21 cellular contexts compared by ENCODE assay signal in the genomic region with DNA sequence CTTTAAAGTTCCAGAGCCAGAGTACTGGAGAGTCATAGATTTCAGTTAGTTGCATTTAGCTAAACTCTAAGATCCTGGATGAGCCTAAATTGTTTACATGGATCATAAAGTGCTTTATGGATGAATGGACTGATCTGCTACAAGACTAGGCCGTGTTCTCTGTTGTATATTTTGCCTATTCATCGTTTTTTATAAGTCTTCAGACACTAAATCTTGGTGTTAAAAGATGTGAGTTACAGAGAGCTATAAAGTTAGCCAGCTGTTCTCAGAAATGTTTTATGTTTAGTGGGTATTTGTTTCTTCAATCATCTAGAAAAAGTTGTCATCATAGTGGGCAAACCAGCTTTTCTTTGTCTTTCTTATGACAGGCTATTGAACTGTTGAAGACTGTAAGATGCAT.
"Had no signal": no experiment of that assay in that cellular context is flagged by ENCODE, and none has a peak within 500 bp of the region (broad histone marks: within the 10 kb centered on the region; RNA-seq: fewer than 3 reads in every experiment).

No MANE protein-coding gene starts in this region.

- ATAC-seq: esophagus mucosa; heart left ventricle; left lobe of liver; natural killer cell; pancreas; stimulated activated effector memory CD8-positive, alpha-beta T cell treated with anti-CD3 and anti-CD28 coated beads, Interleukin-12 subunit alpha, Interleukin-12 subunit beta, amount 100 ng/mL, for 72 hours; stimulated activated naive CD8-positive, alpha-beta T cell treated with anti-CD3 and anti-CD28 coated beads, Interleukin-15, Interleukin-2, amounts not matched to agents 100 U/mL and 50 U/mL, for 24 hours had no signal

- H3K9me3 Mint-ChIP-seq: stimulated activated effector memory CD8-positive, alpha-beta T cell treated with anti-CD3 and anti-CD28 coated beads, Interleukin-12 subunit alpha, Interleukin-12 subunit beta, amount 100 ng/mL, for 72 hours had no signal

- H3K4me3 ChIP-seq: heart left ventricle, pancreas, prostate gland, suprapubic skin, tibial artery, upper lobe of left lung, uterus had no signal

- H3K27me3 ChIP-seq: heart left ventricle, pancreas, suprapubic skin, tibial artery, upper lobe of left lung, uterus had no signal

- H3K36me3 Mint-ChIP-seq: stimulated activated effector memory CD8-positive, alpha-beta T cell treated with anti-CD3 and anti-CD28 coated beads, Interleukin-12 subunit alpha, Interleukin-12 subunit beta, amount 100 ng/mL, for 72 hours had no signal

- H3K4me1 ChIP-seq: heart left ventricle, pancreas, prostate gland, suprapubic skin, tibial artery, upper lobe of left lung, uterus had no signal

- H3K27ac ChIP-seq: heart left ventricle, pancreas, prostate gland, suprapubic skin, tibial artery, upper lobe of left lung, uterus had no signal

- DNase-seq: cortex of kidney; effector memory CD4-positive, alpha-beta T cell; heart left ventricle; hippocampal formation; mammary epithelial cell; natural killer cell; occipital lobe; pancreas; stimulated activated CD4-positive, alpha-beta T cell treated with anti-CD3 and anti-CD28 coated beads, Interleukin-4, amount 100 ng/mL, for 1 hour; stimulated activated CD8-positive, alpha-beta memory T cell treated with anti-CD3 and anti-CD28 coated beads, Interleukin-4, amount 100 ng/mL, for 48 hours; stimulated activated naive CD8-positive, alpha-beta T cell treated with anti-CD3 and anti-CD28 coated beads, Interleukin-15, Interleukin-2, amounts not matched to agents 100 U/mL and 50 U/mL, for 24 hours; tibial artery; upper lobe of left lung; uterus had no signal

- H3K9me3 ChIP-seq: heart left ventricle, pancreas, prostate gland, suprapubic skin, tibial artery, upper lobe of left lung, uterus had no signal

- H3K4me3 Mint-ChIP-seq: natural killer cell; stimulated activated effector memory CD8-positive, alpha-beta T cell treated with anti-CD3 and anti-CD28 coated beads, Interleukin-12 subunit alpha, Interleukin-12 subunit beta, amount 100 ng/mL, for 72 hours had no signal

- H3K36me3 ChIP-seq: heart left ventricle, pancreas, prostate gland, suprapubic skin, tibial artery, upper lobe of left lung, uterus had no signal

- FAIRE-seq: endometrium, frontal cortex, pancreas had no signal

- H3K4me1 Mint-ChIP-seq: natural killer cell; stimulated activated effector memory CD8-positive, alpha-beta T cell treated with anti-CD3 and anti-CD28 coated beads, Interleukin-12 subunit alpha, Interleukin-12 subunit beta, amount 100 ng/mL, for 72 hours had no signal

- H3K27ac Mint-ChIP-seq: natural killer cell; stimulated activated effector memory CD8-positive, alpha-beta T cell treated with anti-CD3 and anti-CD28 coated beads, Interleukin-12 subunit alpha, Interleukin-12 subunit beta, amount 100 ng/mL, for 72 hours had no signal
